ENCODE assay signal across 22 cellular contexts in genomic region chr1:35945327-35945726, GRCh38. TPM values are rescaled to one million over a fixed set of nuclear protein-coding genes. Genes with fewer than 3 reads are reported as not detected.
A peak's percentile ranks its signal among the peaks of the same experiment; 100 is the strongest.
DNase-seq lines count a peak whose midpoint lies in the region; ATAC-seq and TF ChIP-seq lines count a peak whose summit lies in the region.
"Had no signal": no experiment of that assay in that cellular context is flagged by ENCODE, and none has a peak within 500 bp of the region (broad histone marks: within the 10 kb centered on the region; RNA-seq: fewer than 3 reads in every experiment).

No MANE protein-coding gene starts in this region.

- peaks cover 13% of the 10 kb centered on the region for H3K36me3 ChIP-seq in endodermal cell (ENCODE audit: control insufficient read depth, insufficient read depth, low read length)
- peaks cover 11% of the 10 kb centered on the region for H3K36me3 ChIP-seq in lower lobe of right lung

- H3K27me3 ChIP-seq in endodermal cell (ENCODE audit: control insufficient read depth, insufficient read depth, low read length, poor library complexity, severe bottlenecking), result no peaks in the 10 kb centered on the region
- H3K27me3 ChIP-seq in lower lobe of right lung (ENCODE audit: low read depth), result no peaks in the 10 kb centered on the region

- H3K4me3 ChIP-seq in endodermal cell (ENCODE audit: low read length) (no peak overlapping the region), lower lobe of right lung (no peak overlapping the region)

- peaks cover 50% of the 10 kb centered on the region for H3K4me1 Mint-ChIP-seq in activated CD8-positive, alpha-beta memory T cell treated with anti-CD3 and anti-CD28 coated beads, Interleukin-2, amount 10 ng/mL, durations not matched to agents 7 days and 5 days
- peaks cover 35% of the 10 kb centered on the region for H3K4me1 Mint-ChIP-seq in T-helper 17 cell
- H3K4me1 Mint-ChIP-seq in endodermal cell, result peaks cover 20% of the 10 kb centered on the region

- no peaks in the 10 kb centered on the region for H3K27me3 Mint-ChIP-seq in activated CD8-positive, alpha-beta memory T cell treated with anti-CD3 and anti-CD28 coated beads, Interleukin-2, amount 10 ng/mL, durations not matched to agents 7 days and 5 days
- H3K27me3 Mint-ChIP-seq in T-helper 17 cell (no peaks in the 10 kb centered on the region), endodermal cell (ENCODE audit: insufficient read depth) (no peaks in the 10 kb centered on the region)

- DNase-seq in activated CD8-positive, alpha-beta memory T cell treated with anti-CD3 and anti-CD28 coated beads, Interleukin-2, amount 10 ng/mL, durations not matched to agents 7 days and 5 days, result no peak
- no peak for DNase-seq in activated CD8-positive, alpha-beta memory T cell treated with anti-CD3 and anti-CD28 coated beads, Interleukin-2, amount 50 U/mL, for 4 hours
- DNase-seq in T-helper 17 cell (no peak), endodermal cell (no peak), HEK293T (ENCODE audit: extremely low spot score) (no peak), lower lobe of right lung (no peak)
- DNase-seq: AML-193; DMS53; GDM1; H7; NCI-H1105; NCI-H146; NCI-H2029 treated with DMSO at 0.1 percent for 48 hours; NCI-H226; NCI-H510A treated with DMSO at 0.1 percent for 48 hours; NCI-H774; NK-92 treated with Interleukin-12 subunit alpha and Interleukin-12 subunit beta, amount 100 ng/mL, for 24 hours had no signal

- H3K27ac ChIP-seq in endodermal cell (ENCODE audit: low read depth, low read length) (no peak overlapping the region), lower lobe of right lung (no peak overlapping the region)
- H3K27ac ChIP-seq: C4-2B, HL-60, KMS-11 had no signal

- TF ChIP-seq CTCF in endodermal cell (conservative IDR thresholded peaks at IDR 0.05) (no peak), lower lobe of right lung (IDR thresholded peaks at IDR 0.05) (no peak)

- H3K9ac ChIP-seq in endodermal cell (ENCODE audit: extremely low read depth, low read length, poor library complexity, severe bottlenecking), result no peak overlapping the region
- H3K9ac ChIP-seq: KMS-11 had no signal

- H3K4me1 ChIP-seq in endodermal cell (ENCODE audit: control insufficient read depth, insufficient read depth, low read length) (no peaks in the 10 kb centered on the region), lower lobe of right lung (peaks cover 3% of the 10 kb centered on the region)

- POLR2A ChIA-PET in HEK293T (lab: Yijun Ruan, JAX), result interaction anchor here (1.3 kb wide), 1 partner anchor 14 kb away, joined by 4 read pairs; the partner anchor contains the start of gene AGO3

- WGBS in endodermal cell (ENCODE audit: insufficient coverage in 1 of 2, insufficient read length in 1 of 2), 2 experiments, result 77% methylated on average over 2 of the region's 2 CpGs; no CpG with 5 or more reads in 1 of the 2 experiments

- H3K9me3 ChIP-seq in T-helper 17 cell (ENCODE audit: control insufficient read depth, low read length, poor library complexity, severe bottlenecking), result no peaks in the 10 kb centered on the region
- no peaks in the 10 kb centered on the region for H3K9me3 ChIP-seq in endodermal cell (ENCODE audit: control insufficient read depth, low read length)
- no peaks in the 10 kb centered on the region for H3K9me3 ChIP-seq in lower lobe of right lung

- H3K9me3 Mint-ChIP-seq in activated CD8-positive, alpha-beta memory T cell treated with anti-CD3 and anti-CD28 coated beads, Interleukin-2, amount 10 ng/mL, durations not matched to agents 7 days and 5 days (ENCODE audit: low read depth), result no peaks in the 10 kb centered on the region
- no peaks in the 10 kb centered on the region for H3K9me3 Mint-ChIP-seq in endodermal cell

- CTCF ChIA-PET in activated CD8-positive, alpha-beta memory T cell treated with anti-CD3 and anti-CD28 coated beads, Interleukin-2, amount 10 ng/mL, durations not matched to agents 7 days and 5 days (lab: Charles Lee), result interaction anchor here (0.8 to 5.8 kb wide), 4 partner anchors 13 to 64 kb away, joined by 3 to 39 read pairs (median 4); partner anchors contain the start of genes AGO1 and AGO3
- CTCF ChIA-PET in HEK293T (lab: Yijun Ruan, JAX), result no interaction called here

- ATAC-seq in activated CD8-positive, alpha-beta memory T cell treated with anti-CD3 and anti-CD28 coated beads, Interleukin-2, amount 10 ng/mL, durations not matched to agents 7 days and 5 days, result no peak
- ATAC-seq in T-helper 17 cell (no peak), lower lobe of right lung (no peak), GM18873 (IDR thresholded peaks at IDR 0.05; ENCODE audit: low FRiP score, unreplicated experiment) (no peak)
- ATAC-seq: SK-N-SH treated with all-trans-retinoic acid at 6 μM for 48 hours had no signal

- peak overlapping the region; percentile 41 for H3K27ac Mint-ChIP-seq in activated CD8-positive, alpha-beta memory T cell treated with anti-CD3 and anti-CD28 coated beads, Interleukin-2, amount 10 ng/mL, durations not matched to agents 7 days and 5 days
- peak overlapping the region; percentile 54 for H3K27ac Mint-ChIP-seq in T-helper 17 cell
- peak overlapping the region; percentile 24 for H3K27ac Mint-ChIP-seq in endodermal cell

- peaks cover 22% of the 10 kb centered on the region for H3K36me3 Mint-ChIP-seq in activated CD8-positive, alpha-beta memory T cell treated with anti-CD3 and anti-CD28 coated beads, Interleukin-2, amount 10 ng/mL, durations not matched to agents 7 days and 5 days
- peaks cover 7% of the 10 kb centered on the region for H3K36me3 Mint-ChIP-seq in T-helper 17 cell (ENCODE audit: low read depth)
- peaks cover 2% of the 10 kb centered on the region for H3K36me3 Mint-ChIP-seq in endodermal cell (ENCODE audit: low read depth)

- no peak overlapping the region for H3K4me3 Mint-ChIP-seq in activated CD8-positive, alpha-beta memory T cell treated with anti-CD3 and anti-CD28 coated beads, Interleukin-2, amount 10 ng/mL, durations not matched to agents 7 days and 5 days
- H3K4me3 Mint-ChIP-seq in T-helper 17 cell (no peak overlapping the region), endodermal cell (no peak overlapping the region)

- intact Hi-C loops in lower lobe of right lung (cut with DNase I), result no loop called here

TF ChIP-seq in HEK293T, 16 proteins besides CTCF, POLR2A, EP300 and RAD21:
- TF ChIP-seq TARDBP (IDR thresholded peaks at IDR 0.05), result no peak
- no peak for TF ChIP-seq L3MBTL2 (conservative IDR thresholded peaks at IDR 0.05)
- no peak for TF ChIP-seq FOXM1 (IDR thresholded peaks at IDR 0.05; ENCODE audit: borderline replicate concordance)
- no peak for TF ChIP-seq SP1 (IDR thresholded peaks at IDR 0.05)
- no peak for TF ChIP-seq SUZ12 (IDR thresholded peaks at IDR 0.05)
- no peak for TF ChIP-seq LEF1 (IDR thresholded peaks at IDR 0.05; ENCODE audit: borderline replicate concordance)

RNA-seq across cellular contexts. Expression of gene AGO3, which starts 14.4 kb away (rescaled TPM):
- total RNA-seq in activated CD8-positive, alpha-beta memory T cell treated with anti-CD3 and anti-CD28 coated beads, Interleukin-2, amount 10 ng/mL, durations not matched to agents 7 days and 5 days, result 10 to 100 TPM; 26.2 to 33.1 TPM
- total RNA-seq in T-helper 17 cell (10 to 100 TPM; 30.4 to 33.0 TPM), endodermal cell (10 to 100 TPM; 32.8 to 39.8 TPM), lower lobe of right lung (33.9 TPM)
- polyA plus RNA-seq in endodermal cell (2013, experiment 1 of 2), result 17.5 TPM
- polyA plus RNA-seq in endodermal cell (2013, experiment 2 of 2), result 14.5 TPM
